ENCODE assay signal across 15 cellular contexts in the genomic region with DNA sequence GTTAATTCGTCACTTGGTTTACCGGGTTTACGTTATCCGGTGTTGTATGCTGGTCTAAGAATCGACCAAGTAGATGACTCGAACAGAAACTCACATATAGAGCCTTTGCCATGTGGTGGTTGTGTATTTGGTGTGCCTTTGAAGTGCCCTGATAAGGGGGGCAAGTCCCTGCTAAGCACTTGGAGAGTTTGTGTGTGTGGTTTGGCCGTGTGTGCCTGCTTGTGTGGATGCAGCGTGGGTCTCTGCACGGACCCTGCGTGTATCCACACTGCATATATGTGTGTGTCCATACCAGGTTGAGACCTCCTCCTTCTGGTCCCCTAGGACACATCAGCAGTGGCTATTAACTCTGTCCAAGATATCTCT. TPM values are rescaled to one million over a fixed set of nuclear protein-coding genes. Genes with fewer than 3 reads are reported as not detected.
DNase-seq lines count a peak whose midpoint lies in the region; ATAC-seq and TF ChIP-seq lines count a peak whose summit lies in the region.
"Had no signal": no experiment of that assay in that cellular context is flagged by ENCODE, and none has a peak within 500 bp of the region (broad histone marks: within the 10 kb centered on the region; RNA-seq: fewer than 3 reads in every experiment).

No MANE protein-coding gene starts in this region.

- no peaks in the 10 kb centered on the region for H3K9me3 ChIP-seq in muscle layer of duodenum (ENCODE audit: control insufficient read depth in 1 of 2, low read length in 2 of 2)
- H3K9me3 ChIP-seq: heart right ventricle, pancreas had no signal

- peaks cover 0 to 10% (median 2%) of the 10 kb centered on the region in 5 experiments for H3K9me3 Mint-ChIP-seq in brain

- H3K4me3 ChIP-seq in ACC112 (ENCODE audit: low read depth, low read length) = peak overlapping the region; percentile 78
- H3K4me3 ChIP-seq in muscle layer of duodenum (ENCODE audit: low read depth in 1 of 2, low read length in 2 of 2) = peak overlapping the region; percentile 52 to 85

- DNase-seq in G401 (ENCODE audit: low spot score) (peak; percentile 47), activated gamma-delta T cell treated with Interleukin-2 at 50 U/mL for 16 hours (no peak), NOMO-1 treated with DMSO at 0.1 percent for 48 hours (lab: John Stamatoyannopoulos, UW; ENCODE audit: unreplicated experiment) (no peak), NCI-H526 treated with DMSO at 0.1 percent for 48 hours (lab: John Stamatoyannopoulos, UW) (no peak)
- DNase-seq: activated CD4-positive, alpha-beta T cell treated with anti-CD3 and anti-CD28 coated beads for 36 hours; heart right ventricle; NCI-H446 treated with DMSO at 0.1 percent for 48 hours; pancreas had no signal

- in situ Hi-C loops in G401 (cut with HindIII; ENCODE audit: low sequenced_read_pairs) = no loop called here

- H3K27ac ChIP-seq in ACC112 (ENCODE audit: low read depth, low read length) (no peak overlapping the region), muscle layer of duodenum (ENCODE audit: low read length) (no peak overlapping the region)
- H3K27ac ChIP-seq: epithelial cell of prostate, heart right ventricle, pancreas had no signal

- H3K27ac Mint-ChIP-seq in brain = peak overlapping the region; percentile 33 to 86 (median 65)
- H3K27ac Mint-ChIP-seq: activated CD4-positive, alpha-beta T cell treated with anti-CD3 and anti-CD28 coated beads for 36 hours had no signal

- H2AFZ ChIP-seq in ACC112 (ENCODE audit: low read length, unreplicated experiment) = no peak overlapping the region

- peak overlapping the region; percentile 80 to 98 (median 90) for H3K4me3 Mint-ChIP-seq in brain
- H3K4me3 Mint-ChIP-seq: activated CD4-positive, alpha-beta T cell treated with anti-CD3 and anti-CD28 coated beads for 36 hours had no signal

- peaks cover 71% of the 10 kb centered on the region for H3K27me3 Mint-ChIP-seq in brain

- no peak for TF ChIP-seq CTCF in brain (conservative IDR thresholded peaks at IDR 0.05)

- H3K4me1 Mint-ChIP-seq in brain = peaks cover 53% of the 10 kb centered on the region

- no peaks in the 10 kb centered on the region for H3K36me3 ChIP-seq in ACC112 (ENCODE audit: insufficient read depth, low read length)
- no peaks in the 10 kb centered on the region for H3K36me3 ChIP-seq in muscle layer of duodenum (ENCODE audit: control insufficient read depth in 1 of 2, insufficient read depth in 2 of 2, low read length in 2 of 2)
- H3K36me3 ChIP-seq: heart right ventricle, pancreas had no signal

- ATAC-seq in HG03039 (IDR thresholded peaks at IDR 0.05; ENCODE audit: unreplicated experiment) = no peak
- ATAC-seq: activated CD4-positive, alpha-beta T cell treated with anti-CD3 and anti-CD28 coated beads for 36 hours; heart right ventricle; pancreas had no signal

- H3K4me1 ChIP-seq in ACC112 (ENCODE audit: control insufficient read depth, insufficient read depth, low read length, unreplicated experiment) (no peaks in the 10 kb centered on the region), muscle layer of duodenum (ENCODE audit: control insufficient read depth in 1 of 2, insufficient read depth in 2 of 2, low read length in 2 of 2) (peaks cover 0 to 26% of the 10 kb centered on the region in 2 donors)

- H3K36me3 Mint-ChIP-seq in brain = no peaks in the 10 kb centered on the region

- H3K79me2 ChIP-seq in ACC112 (ENCODE audit: control insufficient read depth, insufficient read depth, low read length, unreplicated experiment) = no peaks in the 10 kb centered on the region

- peaks cover 69% of the 10 kb centered on the region for H3K27me3 ChIP-seq in ACC112 (ENCODE audit: insufficient read depth, low read length)
- H3K27me3 ChIP-seq in muscle layer of duodenum (ENCODE audit: low read depth, low read length) = peaks cover 31% of the 10 kb centered on the region

RNA-seq across cellular contexts. Expression of a gene that starts 2.4 kb away (rescaled TPM):
- not detected in 2 replicates for total RNA-seq in G401 (2014; rRNA removed; shearing (Covaris generic))
- polyA plus RNA-seq in brain (ENCODE audit: insufficient read depth, low read depth, low replicate concordance) = 74.4 TPM
- total RNA-seq: activated CD4-positive, alpha-beta T cell treated with anti-CD3 and anti-CD28 coated beads for 36 hours; left lobe of liver; T-helper 1 cell treated with Interleukin-12 subunit alpha and Interleukin-12 subunit beta and Interleukin-4 antibody, amounts not matched to agents 30 ng/mL and 1 ng/mL, for 36 hours had no signal
